In the genomic region with DNA sequence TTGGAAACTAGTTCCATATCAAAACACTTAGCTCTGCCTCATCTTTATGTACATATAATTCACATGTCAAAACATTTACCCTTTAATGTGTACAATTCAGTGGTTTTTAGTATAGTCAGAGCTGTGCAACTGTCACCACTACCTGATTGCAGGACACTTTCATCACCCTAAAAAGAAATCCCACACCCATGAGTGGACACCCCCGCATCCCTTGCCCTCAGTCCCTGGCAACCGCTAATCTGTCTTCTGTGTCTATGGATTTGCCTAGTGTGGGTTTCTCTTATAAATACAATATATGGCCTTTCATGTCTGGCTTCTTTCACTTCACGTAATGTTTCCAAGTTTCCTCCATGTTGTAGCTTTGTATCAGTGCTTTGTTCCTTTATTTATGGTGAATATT, we compare ENCODE assay signal across 1 cellular context.
TF ChIP-seq lines count a peak whose summit lies in the region.

No MANE protein-coding gene starts in this region.

TF ChIP-seq in K562, 482 proteins besides CTCF, POLR2A, EP300 and RAD21 (continued from another document and continues in another):
- TF ChIP-seq, protein P1, sequence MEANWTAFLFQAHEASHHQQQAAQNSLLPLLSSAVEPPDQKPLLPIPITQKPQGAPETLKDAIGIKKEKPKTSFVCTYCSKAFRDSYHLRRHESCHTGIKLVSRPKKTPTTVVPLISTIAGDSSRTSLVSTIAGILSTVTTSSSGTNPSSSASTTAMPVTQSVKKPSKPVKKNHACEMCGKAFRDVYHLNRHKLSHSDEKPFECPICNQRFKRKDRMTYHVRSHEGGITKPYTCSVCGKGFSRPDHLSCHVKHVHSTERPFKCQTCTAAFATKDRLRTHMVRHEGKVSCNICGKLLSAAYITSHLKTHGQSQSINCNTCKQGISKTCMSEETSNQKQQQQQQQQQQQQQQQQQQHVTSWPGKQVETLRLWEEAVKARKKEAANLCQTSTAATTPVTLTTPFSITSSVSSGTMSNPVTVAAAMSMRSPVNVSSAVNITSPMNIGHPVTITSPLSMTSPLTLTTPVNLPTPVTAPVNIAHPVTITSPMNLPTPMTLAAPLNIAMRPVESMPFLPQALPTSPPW (CRISPR knock-in tag; IDR thresholded peaks at IDR 0.05) = peak; percentile 47; the same call in 1 of the 2 replicates
- TF ChIP-seq BRD4 (IDR thresholded peaks at IDR 0.05) (no peak), JUN (IDR thresholded peaks at IDR 0.05; ENCODE audit: borderline replicate concordance, low read depth, low read length) (0 out of 2 replicates have a peak, but pooled peaks have one; percentile 20), JUN (CRISPR knock-in tag; IDR thresholded peaks at IDR 0.05; ENCODE audit: borderline replicate concordance) (no peak), POU5F1 (IDR thresholded peaks at IDR 0.05; ENCODE audit: borderline replicate concordance, low read depth, low read length, partially characterized antibody) (no peak), RBM25 (IDR thresholded peaks at IDR 0.05; ENCODE audit: low read depth, low read length, severe bottlenecking) (peak; percentile 27), CHD1 (IDR thresholded peaks at IDR 0.05; ENCODE audit: low read length) (no peak), ZNF431 (CRISPR knock-in tag; IDR thresholded peaks at IDR 0.05) (no peak), MEF2A (IDR thresholded peaks at IDR 0.05; ENCODE audit: control insufficient read depth, low read depth, low read length) (no peak), HEY1 (CRISPR knock-in tag; IDR thresholded peaks at IDR 0.05; ENCODE audit: borderline replicate concordance) (no peak), RFX5 (IDR thresholded peaks at IDR 0.05; ENCODE audit: low read depth, low read length) (no peak), NFIC (IDR thresholded peaks at IDR 0.05) (no peak), HLTF (IDR thresholded peaks at IDR 0.05) (no peak), EGR1 (conservative IDR thresholded peaks at IDR 0.05) (peak; percentile 72), RBFOX2 (IDR thresholded peaks at IDR 0.05; ENCODE audit: low read depth, low read length) (0 out of 2 replicates have a peak, but pooled peaks have one; percentile 28), KLF10 (CRISPR knock-in tag; IDR thresholded peaks at IDR 0.05) (no peak), XRCC5 (IDR thresholded peaks at IDR 0.05; ENCODE audit: low read depth, low read length) (no peak), ZNF175 (CRISPR knock-in tag; IDR thresholded peaks at IDR 0.05; ENCODE audit: low read depth) (peak; percentile 80; the same call in 1 of the 2 replicates), LEF1 (IDR thresholded peaks at IDR 0.05) (peak; percentile 56; the same call in 1 of the 2 replicates), ZBED1 (IDR thresholded peaks at IDR 0.05) (no peak), FOXJ2 (tag; IDR thresholded peaks at IDR 0.05) (0 out of 2 replicates have a peak, but pooled peaks have one; percentile 34), EZH2 (IDR thresholded peaks at IDR 0.05; ENCODE audit: borderline replicate concordance, low read depth, low read length) (no peak), SMARCA4 (IDR thresholded peaks at IDR 0.05) (peak; percentile 40; the same call in 1 of the 2 replicates), TEAD4 (IDR thresholded peaks at IDR 0.05; ENCODE audit: low read length) (peak; percentile 12; the same call in 1 of the 2 replicates), TEAD4 (CRISPR knock-in tag; IDR thresholded peaks at IDR 0.05; ENCODE audit: borderline replicate concordance) (no peak), ZNF79 (CRISPR knock-in tag; IDR thresholded peaks at IDR 0.05; ENCODE audit: low read depth) (no peak), MCM3 (IDR thresholded peaks at IDR 0.05) (no peak), ZNF561 (CRISPR knock-in tag; conservative IDR thresholded peaks at IDR 0.05) (no peak), ZNF134 (CRISPR knock-in tag; conservative IDR thresholded peaks at IDR 0.05) (no peak), ZNF253 (CRISPR knock-in tag; conservative IDR thresholded peaks at IDR 0.05) (no peak), THRAP3 (IDR thresholded peaks at IDR 0.05; ENCODE audit: borderline replicate concordance) (no peak), TEAD1 (CRISPR knock-in tag; IDR thresholded peaks at IDR 0.05) (no peak), ZNF785 (CRISPR knock-in tag; IDR thresholded peaks at IDR 0.05) (no peak), CHD4 (IDR thresholded peaks at IDR 0.05; ENCODE audit: insufficient read depth, insufficient replicate concordance, low read depth, low read length, poor library complexity, severe bottlenecking) (no peak), BDP1 (IDR thresholded peaks at IDR 0.05; ENCODE audit: insufficient read depth, insufficient read length) (no peak), RBBP5 (IDR thresholded peaks at IDR 0.05; ENCODE audit: borderline replicate concordance, insufficient read depth, low read length, poor library complexity, severe bottlenecking) (no peak), FOS (IDR thresholded peaks at IDR 0.05; ENCODE audit: extremely low read depth, insufficient read length) (no peak), POLR3A (IDR thresholded peaks at IDR 0.05; ENCODE audit: borderline replicate concordance, extremely low read depth, insufficient read depth, insufficient read length) (no peak), ZBTB8A (IDR thresholded peaks at IDR 0.05; ENCODE audit: partially characterized antibody) (no peak), FOSL1 (tag; conservative IDR thresholded peaks at IDR 0.05) (0 out of 2 replicates have a peak, but pooled peaks have one; percentile 11), RFX1 (IDR thresholded peaks at IDR 0.05) (peak; percentile 46; the same call in 1 of the 2 replicates), POLR2H (tag; IDR thresholded peaks at IDR 0.05; ENCODE audit: low read depth) (peak; percentile 46; the same call in 1 of the 2 replicates), ESRRA (IDR thresholded peaks at IDR 0.05; ENCODE audit: borderline replicate concordance, low read depth) (peak; percentile 20; the same call in 1 of the 2 replicates), ZNF174 (CRISPR knock-in tag; IDR thresholded peaks at IDR 0.05) (no peak), TRIM28 (IDR thresholded peaks at IDR 0.05) (no peak), GTF2F1 (IDR thresholded peaks at IDR 0.05; ENCODE audit: low read depth, low read length) (no peak), ZNF668 (CRISPR knock-in tag; IDR thresholded peaks at IDR 0.05) (no peak), HNRNPH1 (optimal IDR thresholded peaks at IDR 0.05; ENCODE audit: low read depth, low read length) (no peak), ETS2 (tag; IDR thresholded peaks at IDR 0.05; ENCODE audit: borderline replicate concordance, poor library complexity, severe bottlenecking) (no peak), TBL1XR1 (IDR thresholded peaks at IDR 0.05; ENCODE audit: low read length in 2 of 2) (peak in 1 of 2 experiments; percentile 34; a peak in 1 of 4 replicates), MTF1 (CRISPR knock-in tag; IDR thresholded peaks at IDR 0.05; ENCODE audit: borderline replicate concordance) (no peak), TAF9B (IDR thresholded peaks at IDR 0.05; ENCODE audit: partially characterized antibody) (no peak), ZNF324 (CRISPR knock-in tag; IDR thresholded peaks at IDR 0.05) (no peak), TAF7 (tag; IDR thresholded peaks at IDR 0.05) (no peak), MAFK (IDR thresholded peaks at IDR 0.05; ENCODE audit: low read length) (no peak), SAP30 (IDR thresholded peaks at IDR 0.05; ENCODE audit: borderline replicate concordance, insufficient read depth, low read depth, low read length, poor library complexity, severe bottlenecking) (no peak), CEBPG (CRISPR knock-in tag; IDR thresholded peaks at IDR 0.05) (peak; percentile 92), CEBPG (tag; conservative IDR thresholded peaks at IDR 0.05 in 1 of 2, IDR thresholded peaks at IDR 0.05 in 1 of 2) (peak; percentile 75 to 97), CTBP1 (IDR thresholded peaks at IDR 0.05; ENCODE audit: borderline replicate concordance) (no peak)
- TF ChIP-seq, protein P2, sequence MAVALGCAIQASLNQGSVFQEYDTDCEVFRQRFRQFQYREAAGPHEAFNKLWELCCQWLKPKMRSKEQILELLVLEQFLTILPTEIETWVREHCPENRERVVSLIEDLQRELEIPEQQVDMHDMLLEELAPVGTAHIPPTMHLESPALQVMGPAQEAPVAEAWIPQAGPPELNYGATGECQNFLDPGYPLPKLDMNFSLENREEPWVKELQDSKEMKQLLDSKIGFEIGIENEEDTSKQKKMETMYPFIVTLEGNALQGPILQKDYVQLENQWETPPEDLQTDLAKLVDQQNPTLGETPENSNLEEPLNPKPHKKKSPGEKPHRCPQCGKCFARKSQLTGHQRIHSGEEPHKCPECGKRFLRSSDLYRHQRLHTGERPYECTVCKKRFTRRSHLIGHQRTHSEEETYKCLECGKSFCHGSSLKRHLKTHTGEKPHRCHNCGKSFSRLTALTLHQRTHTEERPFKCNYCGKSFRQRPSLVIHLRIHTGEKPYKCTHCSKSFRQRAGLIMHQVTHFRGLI (CRISPR knock-in tag; IDR thresholded peaks at IDR 0.05) = no peak
- TF ChIP-seq, protein P3, sequence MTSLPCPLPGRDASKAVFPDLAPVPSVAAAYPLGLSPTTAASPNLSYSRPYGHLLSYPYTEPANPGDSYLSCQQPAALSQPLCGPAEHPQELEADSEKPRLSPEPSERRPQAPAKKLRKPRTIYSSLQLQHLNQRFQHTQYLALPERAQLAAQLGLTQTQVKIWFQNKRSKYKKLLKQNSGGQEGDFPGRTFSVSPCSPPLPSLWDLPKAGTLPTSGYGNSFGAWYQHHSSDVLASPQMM (CRISPR knock-in tag; IDR thresholded peaks at IDR 0.05) = no peak
- TF ChIP-seq, protein P4, sequence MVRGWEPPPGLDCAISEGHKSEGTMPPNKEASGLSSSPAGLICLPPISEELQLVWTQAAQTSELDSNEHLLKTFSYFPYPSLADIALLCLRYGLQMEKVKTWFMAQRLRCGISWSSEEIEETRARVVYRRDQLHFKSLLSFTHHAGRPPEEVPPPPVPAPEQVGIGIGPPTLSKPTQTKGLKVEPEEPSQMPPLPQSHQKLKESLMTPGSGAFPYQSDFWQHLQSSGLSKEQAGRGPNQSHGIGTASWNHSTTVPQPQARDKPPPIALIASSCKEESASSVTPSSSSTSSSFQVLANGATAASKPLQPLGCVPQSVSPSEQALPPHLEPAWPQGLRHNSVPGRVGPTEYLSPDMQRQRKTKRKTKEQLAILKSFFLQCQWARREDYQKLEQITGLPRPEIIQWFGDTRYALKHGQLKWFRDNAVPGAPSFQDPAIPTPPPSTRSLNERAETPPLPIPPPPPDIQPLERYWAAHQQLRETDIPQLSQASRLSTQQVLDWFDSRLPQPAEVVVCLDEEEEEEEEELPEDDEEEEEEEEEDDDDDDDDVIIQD (CRISPR knock-in tag; IDR thresholded peaks at IDR 0.05) = no peak
- TF ChIP-seq, protein P5, sequence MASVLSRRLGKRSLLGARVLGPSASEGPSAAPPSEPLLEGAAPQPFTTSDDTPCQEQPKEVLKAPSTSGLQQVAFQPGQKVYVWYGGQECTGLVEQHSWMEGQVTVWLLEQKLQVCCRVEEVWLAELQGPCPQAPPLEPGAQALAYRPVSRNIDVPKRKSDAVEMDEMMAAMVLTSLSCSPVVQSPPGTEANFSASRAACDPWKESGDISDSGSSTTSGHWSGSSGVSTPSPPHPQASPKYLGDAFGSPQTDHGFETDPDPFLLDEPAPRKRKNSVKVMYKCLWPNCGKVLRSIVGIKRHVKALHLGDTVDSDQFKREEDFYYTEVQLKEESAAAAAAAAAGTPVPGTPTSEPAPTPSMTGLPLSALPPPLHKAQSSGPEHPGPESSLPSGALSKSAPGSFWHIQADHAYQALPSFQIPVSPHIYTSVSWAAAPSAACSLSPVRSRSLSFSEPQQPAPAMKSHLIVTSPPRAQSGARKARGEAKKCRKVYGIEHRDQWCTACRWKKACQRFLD (CRISPR knock-in tag; IDR thresholded peaks at IDR 0.05) = no peak
- TF ChIP-seq, protein P6, sequence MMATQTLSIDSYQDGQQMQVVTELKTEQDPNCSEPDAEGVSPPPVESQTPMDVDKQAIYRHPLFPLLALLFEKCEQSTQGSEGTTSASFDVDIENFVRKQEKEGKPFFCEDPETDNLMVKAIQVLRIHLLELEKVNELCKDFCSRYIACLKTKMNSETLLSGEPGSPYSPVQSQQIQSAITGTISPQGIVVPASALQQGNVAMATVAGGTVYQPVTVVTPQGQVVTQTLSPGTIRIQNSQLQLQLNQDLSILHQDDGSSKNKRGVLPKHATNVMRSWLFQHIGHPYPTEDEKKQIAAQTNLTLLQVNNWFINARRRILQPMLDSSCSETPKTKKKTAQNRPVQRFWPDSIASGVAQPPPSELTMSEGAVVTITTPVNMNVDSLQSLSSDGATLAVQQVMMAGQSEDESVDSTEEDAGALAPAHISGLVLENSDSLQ (IDR thresholded peaks at IDR 0.05) = peak; percentile 43; the same call in 1 of the 2 replicates
- TF ChIP-seq, protein P7, sequence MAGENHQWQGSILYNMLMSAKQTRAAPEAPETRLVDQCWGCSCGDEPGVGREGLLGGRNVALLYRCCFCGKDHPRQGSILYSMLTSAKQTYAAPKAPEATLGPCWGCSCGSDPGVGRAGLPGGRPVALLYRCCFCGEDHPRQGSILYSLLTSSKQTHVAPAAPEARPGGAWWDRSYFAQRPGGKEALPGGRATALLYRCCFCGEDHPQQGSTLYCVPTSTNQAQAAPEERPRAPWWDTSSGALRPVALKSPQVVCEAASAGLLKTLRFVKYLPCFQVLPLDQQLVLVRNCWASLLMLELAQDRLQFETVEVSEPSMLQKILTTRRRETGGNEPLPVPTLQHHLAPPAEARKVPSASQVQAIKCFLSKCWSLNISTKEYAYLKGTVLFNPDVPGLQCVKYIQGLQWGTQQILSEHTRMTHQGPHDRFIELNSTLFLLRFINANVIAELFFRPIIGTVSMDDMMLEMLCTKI (IDR thresholded peaks at IDR 0.05; ENCODE audit: partially characterized antibody) = no peak
- TF ChIP-seq, protein P8, sequence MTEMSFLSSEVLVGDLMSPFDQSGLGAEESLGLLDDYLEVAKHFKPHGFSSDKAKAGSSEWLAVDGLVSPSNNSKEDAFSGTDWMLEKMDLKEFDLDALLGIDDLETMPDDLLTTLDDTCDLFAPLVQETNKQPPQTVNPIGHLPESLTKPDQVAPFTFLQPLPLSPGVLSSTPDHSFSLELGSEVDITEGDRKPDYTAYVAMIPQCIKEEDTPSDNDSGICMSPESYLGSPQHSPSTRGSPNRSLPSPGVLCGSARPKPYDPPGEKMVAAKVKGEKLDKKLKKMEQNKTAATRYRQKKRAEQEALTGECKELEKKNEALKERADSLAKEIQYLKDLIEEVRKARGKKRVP (CRISPR knock-in tag; IDR thresholded peaks at IDR 0.05) = peak; percentile 94
- TF ChIP-seq, protein P9, sequence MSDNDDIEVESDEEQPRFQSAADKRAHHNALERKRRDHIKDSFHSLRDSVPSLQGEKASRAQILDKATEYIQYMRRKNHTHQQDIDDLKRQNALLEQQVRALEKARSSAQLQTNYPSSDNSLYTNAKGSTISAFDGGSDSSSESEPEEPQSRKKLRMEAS (CRISPR knock-in tag; IDR thresholded peaks at IDR 0.05) = no peak
